ENCODE assay signal across 11 cellular contexts in genomic region chr2:27561060-27561459, GRCh38.
"Had no signal": no experiment of that assay in that cellular context is flagged by ENCODE, and none has a peak within 500 bp of the region (broad histone marks: within the 10 kb centered on the region; RNA-seq: fewer than 3 reads in every experiment).

No MANE protein-coding gene starts in this region.

- H3K9me3 Mint-ChIP-seq: HFFc6 had no signal

- H2AFZ ChIP-seq: GM23248, GM23338 had no signal

- DNase-seq: GM23248, GOT3, H7, H9, HCEC 1CT, HFFc6 had no signal

- H3K27ac ChIP-seq: GM23248 had no signal

- H3K4me3 Mint-ChIP-seq: GM23338, H9, HFFc6 had no signal

- H3K4me1 Mint-ChIP-seq: GM23338, H9 had no signal

- H3K4me2 ChIP-seq: GM23338 had no signal

- H3K9ac ChIP-seq: GM23248 had no signal

- H3K9me3 ChIP-seq: HAP-1 had no signal

- H3K27ac Mint-ChIP-seq: GM23338, H9, HFFc6 had no signal

- H3K4me1 ChIP-seq: HAP-1 had no signal

- H3K36me3 ChIP-seq: HAP-1 had no signal

- FAIRE-seq: H1, H54 had no signal

- ATAC-seq: GM23338, HCT116 had no signal

- H3K4me3 ChIP-seq: GM23248, GM23338, HAP-1 had no signal
